Comparison of ENCODE assay signal across 8 cellular contexts in genomic region chr1:241848680-241849344, GRCh38. TPM values are rescaled to one million over a fixed set of nuclear protein-coding genes. Genes with fewer than 3 reads are reported as not detected.
DNase-seq lines count a peak whose midpoint lies in the region; ATAC-seq lines count a peak whose summit lies in the region.

No MANE protein-coding gene starts in this region.

- H3K27me3 ChIP-seq in adipocyte (replicated peaks; ENCODE audit: control insufficient read depth, insufficient read depth, low read length) = no peaks in the 10 kb centered on the region

- no peaks in the 10 kb centered on the region for H3K36me3 Mint-ChIP-seq in naive thymus-derived CD8-positive, alpha-beta T cell

- peak overlapping the region; percentile 38 to 100 (median 99) for H3K27ac Mint-ChIP-seq in naive thymus-derived CD8-positive, alpha-beta T cell

- H3K36me3 ChIP-seq in ES-I3 (ENCODE audit: insufficient read depth, low read length) = peaks cover 10% of the 10 kb centered on the region; the same call in 1 of the 2 replicates
- no peaks in the 10 kb centered on the region for H3K36me3 ChIP-seq in adipocyte (ENCODE audit: control insufficient read depth, insufficient read depth, low read length, severe bottlenecking)

- H3K4me3 Mint-ChIP-seq in naive thymus-derived CD8-positive, alpha-beta T cell = peak overlapping the region; percentile 96 to 99 (median 98)

- intact Hi-C loops in posterior cingulate gyrus (cut with DNase I) = loop anchor here (5.0 kb wide), 1 partner anchor 207 kb away; the partner anchor contains the start of genes CHML and OPN3

- H3K4me1 Mint-ChIP-seq in naive thymus-derived CD8-positive, alpha-beta T cell = peaks cover 6 to 18% (median 17%) of the 10 kb centered on the region in 4 donors

- H3K9me3 Mint-ChIP-seq in naive thymus-derived CD8-positive, alpha-beta T cell = no peaks in the 10 kb centered on the region

- peaks cover 0 to 7% (median 0%) of the 10 kb centered on the region in 5 donors for H3K27me3 Mint-ChIP-seq in naive thymus-derived CD8-positive, alpha-beta T cell

- POLR2A ChIA-PET in naive thymus-derived CD8-positive, alpha-beta T cell (lab: Charles Lee) = no interaction called here

- DNase-seq in adipocyte (ENCODE audit: low read depth) (no peak), posterior cingulate gyrus (no peak), COR-L47 (lab: John Stamatoyannopoulos, UW) (no peak), HT-29 (ENCODE audit: low spot score) (no peak), NCI-H524 treated with DMSO at 0.1 percent for 48 hours (lab: John Stamatoyannopoulos, UW) (no peak)
- no peak for DNase-seq in naive thymus-derived CD8-positive, alpha-beta T cell

- H3K9ac ChIP-seq in ES-I3 (ENCODE audit: low read depth, low read length) (peak overlapping the region; percentile 93; the same call in 1 of the 2 replicates), adipocyte (ENCODE audit: low read length) (peak overlapping the region; percentile 99)

- H3K9me3 ChIP-seq in ES-I3 (ENCODE audit: control insufficient read depth, insufficient read depth, low read length) (no peaks in the 10 kb centered on the region), adipocyte (ENCODE audit: control insufficient read depth, low read length) (no peaks in the 10 kb centered on the region)

- H3K4me3 ChIP-seq in adipocyte (ENCODE audit: low read length) = peak overlapping the region; percentile 95

- peaks cover 6% of the 10 kb centered on the region; the same call in 1 of the 2 replicates for H3K4me1 ChIP-seq in ES-I3 (ENCODE audit: insufficient read depth, low read length)
- peaks cover 12% of the 10 kb centered on the region for H3K4me1 ChIP-seq in adipocyte (ENCODE audit: control insufficient read depth, insufficient read depth, low read length)

- ATAC-seq in HG03066 (IDR thresholded peaks at IDR 0.05; ENCODE audit: low read depth, unreplicated experiment) = peak; percentile 3
- ATAC-seq in naive thymus-derived CD8-positive, alpha-beta T cell = no peak

RNA-seq across cellular contexts. Expression of gene EXO1, which starts 0.8 kb away (rescaled TPM):
- total RNA-seq in naive thymus-derived CD8-positive, alpha-beta T cell = under 1 TPM in 1 of 2 experiments, not detected in 1; 0.62 TPM
- under 1 TPM in 1 of 3 donors, not detected in 2; 0.42 TPM for polyA plus RNA-seq in naive thymus-derived CD8-positive, alpha-beta T cell
- total RNA-seq in HT-29 (2014; rRNA removed; shearing (Covaris generic)) = 7.9 and 9.5 TPM in 2 replicates
